Comparison of ENCODE assay signal across 23 cellular contexts in genomic region chrX:133913009-133913408, GRCh38.
"Had no signal": no experiment of that assay in that cellular context is flagged by ENCODE, and none has a peak within 500 bp of the region (broad histone marks: within the 10 kb centered on the region; RNA-seq: fewer than 3 reads in every experiment).

No MANE protein-coding gene starts in this region.

- H3K4me1 ChIP-seq: adrenal gland, esophagus squamous epithelium, gastrocnemius medialis, left ventricle myocardium inferior, sigmoid colon, stomach, suprapubic skin, tibial nerve had no signal

- H3K27me3 Mint-ChIP-seq: activated naive CD8-positive, alpha-beta T cell; activated T-helper 17 cell treated with anti-CD3 and anti-CD28 coated beads, Interleukin-2, amount 50 U/mL, for 72 hours; stimulated activated memory B cell treated with anti-CD40 and anti-IgM and Interleukin-4, amounts not matched to agents 10 μg/mL and 1 μg/mL and 100 μg/mL, for 72 hours had no signal

- H3K27ac Mint-ChIP-seq: activated naive CD8-positive, alpha-beta T cell; activated T-helper 17 cell treated with anti-CD3 and anti-CD28 coated beads, Interleukin-2, amount 50 U/mL, for 72 hours; immature natural killer cell; stimulated activated memory B cell treated with anti-CD40 and anti-IgM and Interleukin-4, amounts not matched to agents 10 μg/mL and 1 μg/mL and 100 μg/mL, for 72 hours had no signal

- ATAC-seq: activated T-helper 17 cell treated with anti-CD3 and anti-CD28 coated beads, Interleukin-2, amount 50 U/mL, for 72 hours; gastrocnemius medialis; stimulated activated memory B cell treated with anti-CD40 and anti-IgM and Interleukin-4, amounts not matched to agents 10 μg/mL and 1 μg/mL and 100 μg/mL, for 72 hours had no signal

- H3K4me3 Mint-ChIP-seq: activated naive CD8-positive, alpha-beta T cell; activated T-helper 17 cell treated with anti-CD3 and anti-CD28 coated beads, Interleukin-2, amount 50 U/mL, for 72 hours; immature natural killer cell; stimulated activated memory B cell treated with anti-CD40 and anti-IgM and Interleukin-4, amounts not matched to agents 10 μg/mL and 1 μg/mL and 100 μg/mL, for 72 hours had no signal

- H3K4me1 Mint-ChIP-seq: activated T-helper 17 cell treated with anti-CD3 and anti-CD28 coated beads, Interleukin-2, amount 50 U/mL, for 72 hours; immature natural killer cell; stimulated activated memory B cell treated with anti-CD40 and anti-IgM and Interleukin-4, amounts not matched to agents 10 μg/mL and 1 μg/mL and 100 μg/mL, for 72 hours had no signal

- H3K9me3 Mint-ChIP-seq: activated T-helper 17 cell treated with anti-CD3 and anti-CD28 coated beads, Interleukin-2, amount 50 U/mL, for 72 hours; stimulated activated memory B cell treated with anti-CD40 and anti-IgM and Interleukin-4, amounts not matched to agents 10 μg/mL and 1 μg/mL and 100 μg/mL, for 72 hours had no signal

- DNase-seq: activated T-cell treated with anti-CD3 and anti-CD28 coated beads, Interleukin-2, amount 50 U/mL, for 1 hour; adrenal gland; cerebellar nuclear complex; esophagus squamous epithelium; gastrocnemius medialis; head of caudate nucleus; immature natural killer cell; kidney glomerular epithelial cell; left ventricle myocardium inferior; mammary epithelial cell; posterior cingulate gyrus; sigmoid colon; stimulated activated CD4-positive, alpha-beta T cell treated with anti-CD3 and anti-CD28 coated beads, Interleukin-15, amount 100 ng/mL, for 24 hours; stomach; T-helper 1 cell; WERI-Rb-1 had no signal

- H3K27me3 ChIP-seq: adrenal gland, gastrocnemius medialis, sigmoid colon, stomach, suprapubic skin had no signal

- H3K27ac ChIP-seq: adrenal gland, coronary artery, esophagus squamous epithelium, gastrocnemius medialis, left ventricle myocardium inferior, sigmoid colon, stomach, suprapubic skin, tibial nerve, WERI-Rb-1 had no signal

- H3K36me3 ChIP-seq: adrenal gland, esophagus squamous epithelium, gastrocnemius medialis, left ventricle myocardium inferior, sigmoid colon, stomach, suprapubic skin, tibial nerve, WERI-Rb-1 had no signal

- H3K36me3 Mint-ChIP-seq: stimulated activated memory B cell treated with anti-CD40 and anti-IgM and Interleukin-4, amounts not matched to agents 10 μg/mL and 1 μg/mL and 100 μg/mL, for 72 hours had no signal

- H3K4me3 ChIP-seq: adrenal gland, coronary artery, esophagus squamous epithelium, gastrocnemius medialis, left ventricle myocardium inferior, sigmoid colon, smooth muscle cell, stomach, suprapubic skin, tibial nerve had no signal

- H3K9me3 ChIP-seq: adrenal gland, esophagus squamous epithelium, gastrocnemius medialis, sigmoid colon, suprapubic skin, tibial nerve had no signal
